Comparison of ENCODE assay signal across 16 cellular contexts in genomic region chr2:182610231-182610630, GRCh38.
DNase-seq lines count a peak whose midpoint lies in the region; ATAC-seq, FAIRE-seq and TF ChIP-seq lines count a peak whose summit lies in the region.
"Had no signal": no experiment of that assay in that cellular context is flagged by ENCODE, and none has a peak within 500 bp of the region (broad histone marks: within the 10 kb centered on the region; RNA-seq: fewer than 3 reads in every experiment).

No MANE protein-coding gene starts in this region.

- H3F3A ChIP-seq in GM23338 (replicated peaks; ENCODE audit: low read depth) = no peaks in the 10 kb centered on the region

- 0 out of 2 replicates have a peak, but pooled peaks cover 4% of the 10 kb centered on the region for H3K9me2 ChIP-seq in GM23338 (ENCODE audit: insufficient read depth)

- H3K9me3 Mint-ChIP-seq in GM23338 = no peaks in the 10 kb centered on the region

- no TSS peak for BruUV-seq in GM12878 (replicated peaks; lab: Mats Ljungman, UMichigan)

- no peak overlapping the region for H3K27ac Mint-ChIP-seq in GM23338
- H3K27ac Mint-ChIP-seq: CD4-positive, alpha-beta memory T cell had no signal

- peaks cover 4% of the 10 kb centered on the region for H3K27me3 Mint-ChIP-seq in GM23338 (ENCODE audit: insufficient read depth, low read depth, poor library complexity)

- in situ Hi-C loops in GM12878 (cut with MboI) = no loop called here

- peaks cover 3% of the 10 kb centered on the region; the same call in 2 of the 3 replicates for H3K4me1 Mint-ChIP-seq in GM23338
- H3K4me1 Mint-ChIP-seq: CD4-positive, alpha-beta memory T cell had no signal

- no peak overlapping the region for H3K4me3 Mint-ChIP-seq in GM23338
- H3K4me3 Mint-ChIP-seq: CD4-positive, alpha-beta memory T cell had no signal

- SMC1A ChIA-PET in GM12878 (lab: Charles Lee; ENCODE audit: uncharacterized antibody, unreplicated experiment) = interaction anchor here (0.7 to 2.9 kb wide), 8 partner anchors 8 to 292 kb away, joined by 3 to 10 read pairs (median 4); no protein-coding TSS in a partner anchor

- no peak for DNase-seq in GM23338 (ENCODE audit: low spot score)
- DNase-seq in MV-4-11 (lab: John Stamatoyannopoulos, UW) = peak; percentile 16
- no peak for DNase-seq in GM12878 (ENCODE audit: low read depth, low spot score)
- no peak for DNase-seq in osteoblast (ENCODE audit: insufficient read length, low spot score, missing footprints)
- DNase-seq in colonic mucosa = no peak
- DNase-seq: C1 segment of cervical spinal cord; Calu3; CD4-positive, alpha-beta memory T cell; COR-L47; DMS79 treated with DMSO at 0.1 percent for 48 hours; GF-D8; HCEC 1CT had no signal

- H3K79me2 ChIP-seq in GM23338 (replicated peaks; ENCODE audit: insufficient read depth) = no peaks in the 10 kb centered on the region
- no peaks in the 10 kb centered on the region for H3K79me2 ChIP-seq in GM12878 (ENCODE audit: control insufficient read depth, insufficient read depth, low read length)
- no peaks in the 10 kb centered on the region for H3K79me2 ChIP-seq in osteoblast (ENCODE audit: insufficient read depth, low read length)

- ATAC-seq in GM23338 (no peak), GM12878 (peak; percentile 84), GM18505 (IDR thresholded peaks at IDR 0.05; ENCODE audit: unreplicated experiment) (no peak), GM21390 (IDR thresholded peaks at IDR 0.05; ENCODE audit: unreplicated experiment) (no peak), GM21717 (IDR thresholded peaks at IDR 0.05; ENCODE audit: unreplicated experiment) (no peak)

- 0 out of 3 replicates have a peak, but pooled peaks cover 4% of the 10 kb centered on the region for H3K36me3 Mint-ChIP-seq in GM23338 (ENCODE audit: low read depth)
- H3K36me3 Mint-ChIP-seq: CD4-positive, alpha-beta memory T cell had no signal

- H3K27ac ChIP-seq in GM23338 (ENCODE audit: low read depth) = no peak overlapping the region
- no peak overlapping the region for H3K27ac ChIP-seq in GM12878 (ENCODE audit: control insufficient read depth, insufficient read depth)
- no peak overlapping the region for H3K27ac ChIP-seq in osteoblast (ENCODE audit: low read depth, low read length)
- H3K27ac ChIP-seq in colonic mucosa = no peak overlapping the region

- no peak overlapping the region for H3K4me2 ChIP-seq in GM23338
- H3K4me2 ChIP-seq in GM12878 (ENCODE audit: control insufficient read depth, insufficient read depth) = no peak overlapping the region
- H3K4me2 ChIP-seq in osteoblast (ENCODE audit: insufficient read depth, low read length) = no peak overlapping the region

- TF ChIP-seq POLR2A in GM12878 (IDR thresholded peaks at IDR 0.05; ENCODE audit: low read depth, low read length) (no peak), GM18505 (IDR thresholded peaks at IDR 0.05; ENCODE audit: borderline replicate concordance, extremely low read depth, insufficient read depth, insufficient read length) (no peak)

- no peak for TF ChIP-seq CTCF in GM23338 (conservative IDR thresholded peaks at IDR 0.05; ENCODE audit: low read depth in 2 of 2)
- no peak for TF ChIP-seq CTCF in GM12878 (IDR thresholded peaks at IDR 0.05 in 2 of 3, conservative IDR thresholded peaks at IDR 0.05 in 1 of 3; ENCODE audit: control insufficient read depth in 2 of 3, extremely low read depth in 1 of 3, insufficient read depth in 1 of 3, low read depth in 3 of 3, low read length in 3 of 3)
- no peak for TF ChIP-seq CTCF in osteoblast (IDR thresholded peaks at IDR 0.05; ENCODE audit: extremely low read depth, low read depth, low read length)
- no peak for TF ChIP-seq CTCF in colonic mucosa (IDR thresholded peaks at IDR 0.05)

- H3K4me1 ChIP-seq in GM23338 (ENCODE audit: insufficient read depth) = no peaks in the 10 kb centered on the region
- no peaks in the 10 kb centered on the region for H3K4me1 ChIP-seq in GM12878 (ENCODE audit: control insufficient read depth, insufficient read depth, low read length)
- H3K4me1 ChIP-seq in osteoblast (ENCODE audit: insufficient read depth, low read length) = peaks cover 4% of the 10 kb centered on the region
- no peaks in the 10 kb centered on the region for H3K4me1 ChIP-seq in colonic mucosa

- no peak overlapping the region for H3K4me3 ChIP-seq in GM23338
- H3K4me3 ChIP-seq in GM12878 = no peak overlapping the region
- no peak overlapping the region for H3K4me3 ChIP-seq in osteoblast (ENCODE audit: insufficient read depth, low read length)
- H3K4me3 ChIP-seq in colonic mucosa = no peak overlapping the region

- CTCF ChIA-PET in GM12878 (lab: Yijun Ruan, JAX) = interaction anchor here (0.7 to 1.0 kb wide), 3 partner anchors 32 to 39 kb away, joined by 3 to 6 read pairs (median 4); no protein-coding TSS in a partner anchor

- intact Hi-C loops in GM12878 (cut with micrococcal nuclease; ENCODE audit: unreplicated experiment) (no loop called here), colonic mucosa (cut with DNase I) (no loop called here)

- no peak for TF ChIP-seq EP300 in GM12878 (IDR thresholded peaks at IDR 0.05; ENCODE audit: borderline replicate concordance in 1 of 2, control insufficient read depth in 1 of 2, low read depth in 2 of 2, low read length in 2 of 2)

- H3K36me3 ChIP-seq in GM23338 (ENCODE audit: insufficient read depth) (no peaks in the 10 kb centered on the region), GM12878 (ENCODE audit: control insufficient read depth in 2 of 2, insufficient read depth in 2 of 2, low read length in 1 of 2) (no peaks in the 10 kb centered on the region), osteoblast (ENCODE audit: insufficient read depth, low read length) (no peaks in the 10 kb centered on the region), colonic mucosa (no peaks in the 10 kb centered on the region)

- no peak for FAIRE-seq in GM12878 (lab: Jason Lieb, UNC)
- FAIRE-seq: GM19239 had no signal

- H4K20me1 ChIP-seq in GM23338 (replicated peaks; ENCODE audit: insufficient read depth) = no peaks in the 10 kb centered on the region
- H4K20me1 ChIP-seq in GM12878 (ENCODE audit: control insufficient read depth, insufficient read depth) = no peaks in the 10 kb centered on the region
- no peaks in the 10 kb centered on the region for H4K20me1 ChIP-seq in osteoblast (ENCODE audit: insufficient read depth, low read length)

- no peaks in the 10 kb centered on the region for H3K27me3 ChIP-seq in GM23338 (ENCODE audit: insufficient read depth)
- no peaks in the 10 kb centered on the region for H3K27me3 ChIP-seq in GM12878 (replicated peaks in 1 of 2; ENCODE audit: control insufficient read depth in 2 of 2, insufficient read depth in 2 of 2, low read length in 1 of 2)
- H3K27me3 ChIP-seq in osteoblast (ENCODE audit: insufficient read depth, low read length) = no peaks in the 10 kb centered on the region
- H3K27me3 ChIP-seq in colonic mucosa = no peaks in the 10 kb centered on the region

- H3K9me3 ChIP-seq in GM12878 (replicated peaks; ENCODE audit: control insufficient read depth, insufficient read depth, low read length) = no peaks in the 10 kb centered on the region; the same call in 2 of the 3 replicates
- no peaks in the 10 kb centered on the region for H3K9me3 ChIP-seq in osteoblast (ENCODE audit: low read depth, low read length)
- H3K9me3 ChIP-seq in colonic mucosa = no peaks in the 10 kb centered on the region

- 29% methylated on average over 2 of the region's 2 CpGs for WGBS in GM12878 (ENCODE audit: insufficient coverage, insufficient replicate concordance, low lambda C conversion rate, missing lambda C conversion rate)

- RAD21 ChIA-PET in GM12878 (lab: Charles Lee; ENCODE audit: unreplicated experiment) = interaction anchor here (0.6 to 1.1 kb wide), 2 partner anchors 59 to 70 kb away, joined by 3 read pairs; no protein-coding TSS in a partner anchor

- POLR2A ChIA-PET in GM12878 (lab: Charles Lee) = interaction anchor here (0.6 kb wide), 1 partner anchor 355 kb away, joined by 3 read pairs; no protein-coding TSS in a partner anchor

- TF ChIP-seq RAD21 in GM12878 (IDR thresholded peaks at IDR 0.05; ENCODE audit: insufficient read depth, low read depth, low read length) = no peak

- no peak overlapping the region for H3K9ac ChIP-seq in GM12878 (ENCODE audit: control insufficient read depth, insufficient read depth, low read length)
- no peak overlapping the region for H3K9ac ChIP-seq in colonic mucosa (ENCODE audit: low read depth in 2 of 2, low read length in 2 of 2)

- H2AFZ ChIP-seq in GM23338 = 0 out of 2 replicates have a peak overlapping the region, but pooled peaks have one; percentile 43
- no peak overlapping the region for H2AFZ ChIP-seq in GM12878 (ENCODE audit: control insufficient read depth, low read depth, low read length)
- H2AFZ ChIP-seq in osteoblast (ENCODE audit: low read length) = peak overlapping the region; percentile 16

TF ChIP-seq in GM12878, 131 proteins besides CTCF, POLR2A, EP300 and RAD21:
- TF ChIP-seq POU2F2 (IDR thresholded peaks at IDR 0.05; ENCODE audit: borderline replicate concordance, low read depth, low read length) (no peak), POLR2AphosphoS2 (IDR thresholded peaks at IDR 0.05; ENCODE audit: low read depth, low read length) (no peak), MYC (IDR thresholded peaks at IDR 0.05; ENCODE audit: insufficient read depth, insufficient read length, insufficient replicate concordance, low read length, severe bottlenecking) (no peak), BCL3 (IDR thresholded peaks at IDR 0.05; ENCODE audit: borderline replicate concordance, insufficient read depth, low read depth, low read length, poor library complexity, severe bottlenecking) (no peak), HDAC6 (IDR thresholded peaks at IDR 0.05; ENCODE audit: unreplicated experiment) (no peak), IKZF1 (conservative IDR thresholded peaks at IDR 0.05) (peak; percentile 34; the same call in 1 of the 2 replicates), MEF2A (IDR thresholded peaks at IDR 0.05; ENCODE audit: insufficient read depth, low read depth, low read length) (no peak)
TF ChIP-seq in GM12878: peak in this region for 1.
